Comparison of ENCODE assay signal across 12 cellular contexts in the genomic region with DNA sequence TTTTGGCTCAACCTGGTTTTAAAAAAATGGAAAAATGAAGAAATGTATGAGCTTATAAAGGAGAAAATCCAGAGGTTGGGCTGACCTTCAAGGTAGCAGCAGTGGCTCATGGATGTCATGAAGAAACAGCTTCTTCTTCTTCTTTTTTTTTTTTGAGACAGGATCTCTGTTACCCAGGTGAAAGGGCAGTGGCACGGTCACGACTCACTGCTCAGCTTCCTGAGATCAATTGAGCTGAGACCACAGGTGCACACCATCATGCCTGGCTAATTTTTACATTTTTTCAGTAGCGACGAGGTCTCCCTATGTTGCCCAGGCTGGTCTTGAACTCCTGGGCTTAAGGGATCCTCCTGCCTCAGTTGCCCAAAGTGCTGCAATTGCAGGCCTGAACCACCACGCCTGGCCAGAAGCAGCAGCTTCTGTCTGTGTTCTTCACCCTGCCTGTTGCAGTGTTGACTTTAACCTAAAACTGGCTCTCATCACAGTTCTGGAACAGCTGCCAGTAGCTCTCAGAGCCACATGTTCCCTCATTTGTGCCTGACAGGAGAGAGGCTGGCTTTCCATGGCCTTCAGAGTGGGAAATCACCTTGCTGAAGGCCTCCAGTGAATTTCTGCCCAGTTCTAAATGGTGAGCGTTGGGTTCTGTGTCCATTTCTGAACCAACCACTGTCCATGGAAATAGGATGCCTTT.
DNase-seq lines count a peak whose midpoint lies in the region; ATAC-seq and TF ChIP-seq lines count a peak whose summit lies in the region.
"Had no signal": no experiment of that assay in that cellular context is flagged by ENCODE, and none has a peak within 500 bp of the region (broad histone marks: within the 10 kb centered on the region; RNA-seq: fewer than 3 reads in every experiment).

No MANE protein-coding gene starts in this region.

- H3K4me3 ChIP-seq in DOHH2 (ENCODE audit: low read length), result peak overlapping the region; percentile 54
- no peak overlapping the region for H3K4me3 ChIP-seq in SJCRH30

- intact Hi-C loops in activated CD8-positive, alpha-beta T cell treated with anti-CD3 and anti-CD28 coated beads for 36 hours (cut with micrococcal nuclease), result no loop called here
- intact Hi-C loops in MCF 10A (cut with micrococcal nuclease), result no loop called here

- H3K27me3 Mint-ChIP-seq in activated CD8-positive, alpha-beta T cell treated with anti-CD3 and anti-CD28 coated beads for 36 hours, result no peaks in the 10 kb centered on the region
- peaks cover 25% of the 10 kb centered on the region for H3K27me3 Mint-ChIP-seq in MCF 10A (ENCODE audit: insufficient read depth, unreplicated experiment)
- H3K27me3 Mint-ChIP-seq: naive thymus-derived CD4-positive, alpha-beta T cell had no signal

- H3K27ac Mint-ChIP-seq in activated CD8-positive, alpha-beta T cell treated with anti-CD3 and anti-CD28 coated beads for 36 hours, result no peak overlapping the region
- H3K27ac Mint-ChIP-seq in MCF 10A (ENCODE audit: low read depth, unreplicated experiment), result no peak overlapping the region
- H3K27ac Mint-ChIP-seq: naive thymus-derived CD4-positive, alpha-beta T cell had no signal

- BruUV-seq in MCF 10A (replicated peaks; lab: Mats Ljungman, UMichigan), result no TSS peak

- peak; percentile 18 for DNase-seq in activated CD8-positive, alpha-beta T cell treated with anti-CD3 and anti-CD28 coated beads for 36 hours
- no peak for DNase-seq in SJCRH30
- DNase-seq in superior temporal gyrus (ENCODE audit: extremely low spot score), result no peak
- no peak for DNase-seq in MCF 10A (ENCODE audit: unreplicated experiment)
- DNase-seq in GM03348 (ENCODE audit: low spot score), result no peak
- DNase-seq: caudate nucleus; naive thymus-derived CD4-positive, alpha-beta T cell; NCI-H2227 treated with DMSO at 0.1 percent for 48 hours had no signal

- peaks cover 4% of the 10 kb centered on the region; the same call in 1 of the 2 replicates for H3K36me3 ChIP-seq in DOHH2 (ENCODE audit: control insufficient read depth, low read length)
- no peaks in the 10 kb centered on the region for H3K36me3 ChIP-seq in SJCRH30

- no peaks in the 10 kb centered on the region for H3K4me1 Mint-ChIP-seq in activated CD8-positive, alpha-beta T cell treated with anti-CD3 and anti-CD28 coated beads for 36 hours (ENCODE audit: low read depth)
- no peaks in the 10 kb centered on the region for H3K4me1 Mint-ChIP-seq in MCF 10A (ENCODE audit: insufficient read depth, unreplicated experiment)

- peak overlapping the region; percentile 68 for H3K4me2 ChIP-seq in DOHH2 (ENCODE audit: low read length)

- H3K9me2 ChIP-seq in DOHH2 (replicated peaks; ENCODE audit: control insufficient read depth, low read length), result no peaks in the 10 kb centered on the region

- POLR2A ChIA-PET in activated CD8-positive, alpha-beta T cell treated with anti-CD3 and anti-CD28 coated beads for 36 hours (lab: Charles Lee), result no interaction called here
- POLR2A ChIA-PET in MCF 10A (lab: Yijun Ruan, JAX), result no interaction called here

- CTCF ChIA-PET in activated CD8-positive, alpha-beta T cell treated with anti-CD3 and anti-CD28 coated beads for 36 hours (lab: Charles Lee), result interaction anchor here (0.7 to 1.6 kb wide), 3 partner anchors 71 to 86 kb away, joined by 3 to 5 read pairs (median 4); no protein-coding TSS in a partner anchor
- CTCF ChIA-PET in MCF 10A (lab: Yijun Ruan, JAX), result no interaction called here

- ATAC-seq in GM19351 (IDR thresholded peaks at IDR 0.05; ENCODE audit: unreplicated experiment) (peak; percentile 75), HG03025 (IDR thresholded peaks at IDR 0.05; ENCODE audit: low FRiP score, unreplicated experiment) (peak; percentile 57)
- peak; percentile 49 for ATAC-seq in activated CD8-positive, alpha-beta T cell treated with anti-CD3 and anti-CD28 coated beads for 36 hours
- ATAC-seq: naive thymus-derived CD4-positive, alpha-beta T cell had no signal

- H3K36me3 Mint-ChIP-seq in activated CD8-positive, alpha-beta T cell treated with anti-CD3 and anti-CD28 coated beads for 36 hours (ENCODE audit: low read depth), result peaks cover 4% of the 10 kb centered on the region
- no peaks in the 10 kb centered on the region for H3K36me3 Mint-ChIP-seq in MCF 10A (ENCODE audit: insufficient read depth, unreplicated experiment)

- no peak overlapping the region for H3K4me3 Mint-ChIP-seq in activated CD8-positive, alpha-beta T cell treated with anti-CD3 and anti-CD28 coated beads for 36 hours
- no peak overlapping the region for H3K4me3 Mint-ChIP-seq in MCF 10A (ENCODE audit: unreplicated experiment)
- H3K4me3 Mint-ChIP-seq: naive thymus-derived CD4-positive, alpha-beta T cell had no signal

- H3K4me1 ChIP-seq in DOHH2 (ENCODE audit: control insufficient read depth, low read length), result peaks cover 78% of the 10 kb centered on the region
- H3K4me1 ChIP-seq in SJCRH30, result no peaks in the 10 kb centered on the region

- H3K27ac ChIP-seq in DOHH2 (ENCODE audit: low read depth, low read length) (peak overlapping the region; percentile 91), SJCRH30 (no peak overlapping the region)
- H3K27ac ChIP-seq: RWPE1 had no signal

- H3K9me3 ChIP-seq in DOHH2 (ENCODE audit: control insufficient read depth, insufficient read depth, low read length), result no peaks in the 10 kb centered on the region
- no peaks in the 10 kb centered on the region for H3K9me3 ChIP-seq in SJCRH30 (replicated peaks)

- H3K9me3 Mint-ChIP-seq in activated CD8-positive, alpha-beta T cell treated with anti-CD3 and anti-CD28 coated beads for 36 hours, result no peaks in the 10 kb centered on the region
- H3K9me3 Mint-ChIP-seq in MCF 10A (ENCODE audit: unreplicated experiment), result no peaks in the 10 kb centered on the region

- no peaks in the 10 kb centered on the region for H3K79me2 ChIP-seq in DOHH2 (ENCODE audit: control insufficient read depth, low read length)

- H3F3A ChIP-seq in DOHH2 (ENCODE audit: control insufficient read depth, insufficient read depth), result peaks cover 10% of the 10 kb centered on the region

- TF ChIP-seq CTCF in DOHH2 (IDR thresholded peaks at IDR 0.05; ENCODE audit: low read depth, low read length, poor library complexity, severe bottlenecking) (no peak), MCF 10A (IDR thresholded peaks at IDR 0.05; ENCODE audit: unreplicated experiment) (no peak)
- no peak for TF ChIP-seq CTCF in activated CD8-positive, alpha-beta T cell treated with anti-CD3 and anti-CD28 coated beads for 36 hours (IDR thresholded peaks at IDR 0.05)

- H3K27me3 ChIP-seq in DOHH2 (ENCODE audit: control insufficient read depth, low read length) (no peaks in the 10 kb centered on the region), SJCRH30 (no peaks in the 10 kb centered on the region)

- no peaks in the 10 kb centered on the region for H4K20me1 ChIP-seq in DOHH2 (ENCODE audit: control insufficient read depth, insufficient read depth, low read depth, low read length)
